In the genomic region with DNA sequence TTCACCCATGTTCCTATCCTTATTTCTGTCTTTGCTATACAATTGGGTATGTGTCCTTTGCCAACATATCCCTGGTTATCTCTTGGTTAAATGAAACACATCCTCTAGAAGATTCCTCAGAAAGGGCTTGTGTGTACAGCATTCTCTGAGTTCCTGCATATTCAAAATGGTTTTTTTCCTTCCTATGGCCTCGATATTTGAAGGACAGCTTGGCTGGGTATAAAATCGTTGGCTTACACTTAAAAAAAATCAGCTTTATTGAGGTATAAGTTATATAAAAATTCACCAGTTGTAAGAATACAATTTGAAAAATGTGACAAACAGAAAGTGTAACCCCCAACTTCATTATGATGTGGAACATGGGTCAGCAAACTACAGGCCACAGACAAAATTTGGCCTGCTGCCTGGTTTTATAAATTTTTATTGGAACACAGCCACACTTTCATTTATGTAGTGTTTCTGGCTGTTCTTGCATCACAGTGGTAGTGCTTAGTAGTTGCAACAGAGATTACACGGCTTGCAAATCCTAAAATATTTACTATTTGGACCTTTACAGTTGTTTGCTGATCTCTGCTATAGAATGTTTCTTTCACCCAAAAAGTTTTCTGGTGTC, we compare ENCODE assay signal across 12 cellular contexts. TPM values are rescaled to one million over a fixed set of nuclear protein-coding genes. Genes with fewer than 3 reads are reported as not detected.
DNase-seq lines count a peak whose midpoint lies in the region; ATAC-seq and TF ChIP-seq lines count a peak whose summit lies in the region.
"Had no signal": no experiment of that assay in that cellular context is flagged by ENCODE, and none has a peak within 500 bp of the region (broad histone marks: within the 10 kb centered on the region; RNA-seq: fewer than 3 reads in every experiment).

No MANE protein-coding gene starts in this region.

- H3K9me3 ChIP-seq in Panc1 (ENCODE audit: control insufficient read depth, insufficient read depth, low read depth, low read length): peaks cover 7% of the 10 kb centered on the region; the same call in 1 of the 2 replicates

- CTCF ChIA-PET in Panc1 (lab: Charles Lee): no interaction called here

- in situ Hi-C loops in Panc1 (cut with HindIII; ENCODE audit: low pct_unique_long_range_greater_than_20kb, low sequenced_read_pairs): no loop called here

- H3K4me3 ChIP-seq in Panc1 (ENCODE audit: low read depth in 2 of 2, low read length in 2 of 2): no peak overlapping the region
- H3K4me3 ChIP-seq in epithelial cell of esophagus (ENCODE audit: low read length): no peak overlapping the region
- H3K4me3 ChIP-seq in skeletal muscle cell (ENCODE audit: low read depth, low read length): no peak overlapping the region
- H3K4me3 ChIP-seq: esophagus muscularis mucosa had no signal

- intact Hi-C loops in Panc1 (cut with micrococcal nuclease; ENCODE audit: unreplicated experiment): no loop called here

- POLR2A ChIA-PET in Panc1 (lab: Charles Lee): no interaction called here

- ATAC-seq in Panc1: peak; percentile 58
- no peak for ATAC-seq in HG02623 (IDR thresholded peaks at IDR 0.05; ENCODE audit: unreplicated experiment)

- TF ChIP-seq CTCF in Panc1 (IDR thresholded peaks at IDR 0.05): no peak
- no peak for TF ChIP-seq CTCF in epithelial cell of esophagus (IDR thresholded peaks at IDR 0.05; ENCODE audit: insufficient read depth, low read depth, low read length, missing control alignments)

- H3K27ac ChIP-seq in Panc1 (ENCODE audit: low read length): peak overlapping the region; percentile 69; the same call in 1 of the 2 replicates
- H3K27ac ChIP-seq: esophagus muscularis mucosa had no signal

- peaks cover 4% of the 10 kb centered on the region; the same call in 1 of the 2 replicates for H3K36me3 ChIP-seq in Panc1 (ENCODE audit: control insufficient read depth, insufficient read depth, low read length)

- peaks cover 12% of the 10 kb centered on the region; the same call in 1 of the 2 replicates for H3K4me1 ChIP-seq in Panc1 (ENCODE audit: control insufficient read depth, insufficient read depth, low read length)
- H3K4me1 ChIP-seq: esophagus muscularis mucosa had no signal

- H3K27me3 ChIP-seq in Panc1 (ENCODE audit: control insufficient read depth, insufficient read depth, low read length): no peaks in the 10 kb centered on the region
- H3K27me3 ChIP-seq: esophagus muscularis mucosa had no signal

- DNase-seq in HCEC 1CT (peak; percentile 50), Panc1 (ENCODE audit: low read depth, low spot score) (no peak), epithelial cell of esophagus (ENCODE audit: low read depth) (peak; percentile 32), skeletal muscle cell (ENCODE audit: low read depth) (peak; percentile 70), SHP77 treated with DMSO at 0.1 percent for 48 hours (lab: John Stamatoyannopoulos, UW) (no peak)
- no peak for DNase-seq in activated CD4-positive, alpha-beta T cell treated with anti-CD3 and anti-CD28 coated beads, Interleukin-2, amount 50 U/mL, for 4 hours
- DNase-seq in activated CD4-positive, alpha-beta T cell treated with anti-CD3 and anti-CD28 coated beads for 4 hours: no peak
- DNase-seq: activated T-cell treated with anti-CD3 and anti-CD28 coated beads, Interleukin-2, amount 50 U/mL, for 24 hours; stimulated activated CD4-positive, alpha-beta T cell treated with anti-CD3 and anti-CD28 coated beads, Interleukin-2, amount 100 ng/mL, for 24 hours; stimulated activated naive CD4-positive, alpha-beta T cell had no signal

- TSS peak; percentile 51 for BruUV-seq in Panc1 (replicated peaks; lab: Mats Ljungman, UMichigan)

RNA-seq across cellular contexts. Expression of gene PCMT1, which starts 16.7 kb away (rescaled TPM):
- total RNA-seq in Panc1 (2021; ENCODE audit: unreplicated experiment): 118 TPM
- polyA plus RNA-seq in Panc1 (2012; ENCODE audit: insufficient read length): 115 TPM

RNA-seq across cellular contexts. Expression of gene NUP43, which starts 19.9 kb away (rescaled TPM):
- 53.6 TPM for total RNA-seq in Panc1 (2021; ENCODE audit: unreplicated experiment)
- 18.9 TPM for polyA plus RNA-seq in Panc1 (2012; ENCODE audit: insufficient read length)

RNA-seq across cellular contexts. Expression of gene LATS1, which starts 48.4 kb away (rescaled TPM):
- total RNA-seq in Panc1 (2021; ENCODE audit: unreplicated experiment): 36.0 TPM
- 15.9 TPM for polyA plus RNA-seq in Panc1 (2012; ENCODE audit: insufficient read length)

Comparison
In these comparisons a context has a peak if more than half of its experiments do, and no peak if none do; other contexts are left out.
1. DNase-seq: peak in HCEC 1CT (single experiment), epithelial cell of esophagus (single experiment) and skeletal muscle cell (single experiment); none in Panc1 (single experiment), SHP77 treated with DMSO at 0.1 percent for 48 hours (single experiment), activated CD4-positive, alpha-beta T cell treated with anti-CD3 and anti-CD28 coated beads, Interleukin-2, amount 50 U/mL, for 4 hours (0 of 2) and activated CD4-positive, alpha-beta T cell treated with anti-CD3 and anti-CD28 coated beads for 4 hours (0 of 2).